ENCODE assay signal across 11 cellular contexts in genomic region chr9:118829334-118829733, GRCh38.
DNase-seq lines count a peak whose midpoint lies in the region; ATAC-seq and TF ChIP-seq lines count a peak whose summit lies in the region.
"Had no signal": no experiment of that assay in that cellular context is flagged by ENCODE, and none has a peak within 500 bp of the region (broad histone marks: within the 10 kb centered on the region; RNA-seq: fewer than 3 reads in every experiment).

No MANE protein-coding gene starts in this region.

- H3K36me3 Mint-ChIP-seq in progenitor cell of endocrine pancreas (ENCODE audit: insufficient read depth) = no peaks in the 10 kb centered on the region
- H3K36me3 Mint-ChIP-seq in activated CD4-positive, alpha-beta T cell treated with anti-CD3 and anti-CD28 coated beads, Interleukin-2, amount 10 ng/mL, durations not matched to agents 24 days and 14 days (ENCODE audit: low read depth) = no peaks in the 10 kb centered on the region

- DNase-seq in NCI-H748 treated with DMSO at 0.1 percent for 48 hours (lab: John Stamatoyannopoulos, UW) (peak; percentile 51), fibroblast of mammary gland (ENCODE audit: low read depth) (peak; percentile 30), progenitor cell of endocrine pancreas (ENCODE audit: low spot score, unreplicated experiment) (no peak)
- DNase-seq in activated CD4-positive, alpha-beta T cell treated with anti-CD3 and anti-CD28 coated beads, Interleukin-2, amount 50 U/mL, for 1 hour = no peak
- no peak for DNase-seq in activated CD4-positive, alpha-beta T cell treated with anti-CD3 and anti-CD28 coated beads, Interleukin-2, amount 10 ng/mL, durations not matched to agents 24 days and 14 days
- DNase-seq: left colon; stimulated activated CD4-positive, alpha-beta T cell treated with anti-CD3 and anti-CD28 coated beads, Interleukin-2, amount 100 ng/mL, for 48 hours had no signal

- no peak overlapping the region for H3K4me3 Mint-ChIP-seq in progenitor cell of endocrine pancreas (ENCODE audit: low read depth)
- no peak overlapping the region for H3K4me3 Mint-ChIP-seq in activated CD4-positive, alpha-beta T cell treated with anti-CD3 and anti-CD28 coated beads, Interleukin-2, amount 10 ng/mL, durations not matched to agents 24 days and 14 days

- H3K27me3 Mint-ChIP-seq in progenitor cell of endocrine pancreas = no peaks in the 10 kb centered on the region
- no peaks in the 10 kb centered on the region for H3K27me3 Mint-ChIP-seq in activated CD4-positive, alpha-beta T cell treated with anti-CD3 and anti-CD28 coated beads, Interleukin-2, amount 10 ng/mL, durations not matched to agents 24 days and 14 days

- H3K9me3 Mint-ChIP-seq in progenitor cell of endocrine pancreas (ENCODE audit: low read depth) = peaks cover 2% of the 10 kb centered on the region
- no peaks in the 10 kb centered on the region for H3K9me3 Mint-ChIP-seq in activated CD4-positive, alpha-beta T cell treated with anti-CD3 and anti-CD28 coated beads, Interleukin-2, amount 10 ng/mL, durations not matched to agents 24 days and 14 days

- peaks cover 5% of the 10 kb centered on the region for H3K4me1 Mint-ChIP-seq in progenitor cell of endocrine pancreas (ENCODE audit: low read depth)
- no peaks in the 10 kb centered on the region for H3K4me1 Mint-ChIP-seq in activated CD4-positive, alpha-beta T cell treated with anti-CD3 and anti-CD28 coated beads, Interleukin-2, amount 10 ng/mL, durations not matched to agents 24 days and 14 days

- intact Hi-C loops in activated CD4-positive, alpha-beta T cell treated with anti-CD3 and anti-CD28 coated beads, Interleukin-2, amount 10 ng/mL, durations not matched to agents 24 days and 14 days (cut with micrococcal nuclease) = no loop called here

- H3K4me3 ChIP-seq in fibroblast of mammary gland (ENCODE audit: control insufficient read depth, low read depth, low read length) = no peak overlapping the region
- H3K4me3 ChIP-seq: coronary artery, SJSA1 had no signal

- no peak for ATAC-seq in HG02973 (IDR thresholded peaks at IDR 0.05; ENCODE audit: unreplicated experiment)
- ATAC-seq: left colon had no signal

- H3K27ac Mint-ChIP-seq in progenitor cell of endocrine pancreas = no peak overlapping the region
- H3K27ac Mint-ChIP-seq in activated CD4-positive, alpha-beta T cell treated with anti-CD3 and anti-CD28 coated beads, Interleukin-2, amount 10 ng/mL, durations not matched to agents 24 days and 14 days = no peak overlapping the region

- TF ChIP-seq CTCF in GM12873 (IDR thresholded peaks at IDR 0.05; ENCODE audit: insufficient read depth, low read depth, low read length, missing control alignments) (peak; percentile 8), fibroblast of mammary gland (conservative IDR thresholded peaks at IDR 0.05; ENCODE audit: control insufficient read depth, insufficient read depth, low read depth, low read length) (peak; percentile 40), progenitor cell of endocrine pancreas (IDR thresholded peaks at IDR 0.05; ENCODE audit: unreplicated experiment) (peak; percentile 43)

Comparison
In these comparisons a context has a peak if more than half of its experiments do, and no peak if none do; other contexts are left out.
1. DNase-seq: peak in NCI-H748 treated with DMSO at 0.1 percent for 48 hours (single experiment) and fibroblast of mammary gland (single experiment); none in progenitor cell of endocrine pancreas (single experiment), activated CD4-positive, alpha-beta T cell treated with anti-CD3 and anti-CD28 coated beads, Interleukin-2, amount 50 U/mL, for 1 hour (single experiment) and activated CD4-positive, alpha-beta T cell treated with anti-CD3 and anti-CD28 coated beads, Interleukin-2, amount 10 ng/mL, durations not matched to agents 24 days and 14 days (single experiment).
2. Peak in every context shown above with its lines, with median percentiles within 50 percentile points of each other: CTCF ChIP-seq.